ENCODE assay signal across 25 cellular contexts in genomic region chr1:29591601-29592260, GRCh38.
"Had no signal": no experiment of that assay in that cellular context is flagged by ENCODE, and none has a peak within 500 bp of the region (broad histone marks: within the 10 kb centered on the region; RNA-seq: fewer than 3 reads in every experiment).

No MANE protein-coding gene starts in this region.

- H3K4me1 Mint-ChIP-seq: activated CD4-positive, alpha-beta memory T cell treated with anti-CD3 and anti-CD28 coated beads, Interleukin-2, amount 10 ng/mL, durations not matched to agents 7 days and 5 days; activated CD4-positive, alpha-beta T cell treated with anti-CD3 and anti-CD28 coated beads, Interleukin-2, amount 10 ng/mL, durations not matched to agents 24 days and 14 days; activated T-helper 17 cell treated with anti-CD3 and anti-CD28 coated beads, Interleukin-2, amount 50 U/mL, for 72 hours; mesothelial cell of epicardium; naive thymus-derived CD8-positive, alpha-beta T cell; stimulated activated naive B cell treated with anti-CD40 and anti-IgM and Interleukin-4, amounts not matched to agents 10 μg/mL and 1 μg/mL and 100 μg/mL, for 72 hours had no signal

- H3K4me3 Mint-ChIP-seq: activated CD4-positive, alpha-beta memory T cell treated with anti-CD3 and anti-CD28 coated beads, Interleukin-2, amount 10 ng/mL, durations not matched to agents 7 days and 5 days; activated CD4-positive, alpha-beta T cell treated with anti-CD3 and anti-CD28 coated beads, Interleukin-2, amount 10 ng/mL, durations not matched to agents 24 days and 14 days; activated naive CD8-positive, alpha-beta T cell; activated T-cell treated with anti-CD3 and anti-CD28 coated beads, Interleukin-2, amount 50 U/mL, for 24 hours; activated T-helper 17 cell treated with anti-CD3 and anti-CD28 coated beads, Interleukin-2, amount 50 U/mL, for 72 hours; mesothelial cell of epicardium; naive thymus-derived CD8-positive, alpha-beta T cell; stimulated activated naive B cell treated with anti-CD40 and anti-IgM and Interleukin-4, amounts not matched to agents 10 μg/mL and 1 μg/mL and 100 μg/mL, for 72 hours; T-helper 2 cell treated with Interferon-gamma antibody and Interleukin-4, amounts not matched to agents 5 μg/mL and 100 μg/mL, for 36 hours had no signal

- DNase-seq: activated CD4-positive, alpha-beta memory T cell treated with anti-CD3 and anti-CD28 coated beads, Interleukin-2, amount 10 ng/mL, durations not matched to agents 7 days and 5 days; activated CD4-positive, alpha-beta T cell treated with anti-CD3 and anti-CD28 coated beads, Interleukin-2, amount 10 ng/mL, durations not matched to agents 24 days and 14 days; activated T-cell treated with anti-CD3 and anti-CD28 coated beads, Interleukin-2, amount 50 U/mL, for 24 hours; adrenal gland; central memory CD4-positive, alpha-beta T cell; dorsolateral prefrontal cortex; heart right ventricle; naive thymus-derived CD8-positive, alpha-beta T cell; ovary; stimulated activated CD4-positive, alpha-beta T cell treated with anti-CD3 and anti-CD28 coated beads, Interleukin-2, amount 100 ng/mL, for 48 hours; stimulated activated CD8-positive, alpha-beta memory T cell treated with anti-CD3 and anti-CD28 coated beads, Interleukin-4, amount 100 ng/mL, for 48 hours; stimulated activated naive B cell treated with anti-CD40 and anti-IgM and Interleukin-4, amounts not matched to agents 10 μg/mL and 1 μg/mL and 100 μg/mL, for 72 hours; transverse colon had no signal

- H3K27me3 Mint-ChIP-seq: activated CD4-positive, alpha-beta memory T cell treated with anti-CD3 and anti-CD28 coated beads, Interleukin-2, amount 10 ng/mL, durations not matched to agents 7 days and 5 days had no signal

- H3K36me3 ChIP-seq: adrenal gland, heart right ventricle, ovary, prostate gland, transverse colon, vagina had no signal

- H3K4me3 ChIP-seq: adrenal gland, dorsolateral prefrontal cortex, heart right ventricle, lung, ovary, prostate gland, transverse colon, vagina had no signal

- H3K9me3 ChIP-seq: adrenal gland, ovary, prostate gland, transverse colon, vagina had no signal

- ATAC-seq: activated CD4-positive, CD25-positive, alpha-beta regulatory T cell treated with anti-CD3 and anti-CD28 coated beads, Interleukin-2, amount 50 U/mL, for 24 hours; heart right ventricle; left lobe of liver; naive thymus-derived CD8-positive, alpha-beta T cell; stimulated activated naive B cell treated with anti-CD40 and anti-IgM and Interleukin-4, amounts not matched to agents 10 μg/mL and 1 μg/mL and 100 μg/mL, for 72 hours had no signal

- H3K36me3 Mint-ChIP-seq: activated naive CD8-positive, alpha-beta T cell; mesothelial cell of epicardium; naive thymus-derived CD8-positive, alpha-beta T cell; stimulated activated naive B cell treated with anti-CD40 and anti-IgM and Interleukin-4, amounts not matched to agents 10 μg/mL and 1 μg/mL and 100 μg/mL, for 72 hours had no signal

- H3K9me3 Mint-ChIP-seq: activated CD4-positive, alpha-beta memory T cell treated with anti-CD3 and anti-CD28 coated beads, Interleukin-2, amount 10 ng/mL, durations not matched to agents 7 days and 5 days; activated T-cell treated with anti-CD3 and anti-CD28 coated beads, Interleukin-2, amount 50 U/mL, for 24 hours; mesothelial cell of epicardium; T-helper 2 cell treated with Interferon-gamma antibody and Interleukin-4, amounts not matched to agents 5 μg/mL and 100 μg/mL, for 36 hours had no signal

- H3K27ac Mint-ChIP-seq: activated CD4-positive, alpha-beta memory T cell treated with anti-CD3 and anti-CD28 coated beads, Interleukin-2, amount 10 ng/mL, durations not matched to agents 7 days and 5 days; activated CD4-positive, alpha-beta T cell treated with anti-CD3 and anti-CD28 coated beads, Interleukin-2, amount 10 ng/mL, durations not matched to agents 24 days and 14 days; activated naive CD8-positive, alpha-beta T cell; activated T-cell treated with anti-CD3 and anti-CD28 coated beads, Interleukin-2, amount 50 U/mL, for 24 hours; activated T-helper 17 cell treated with anti-CD3 and anti-CD28 coated beads, Interleukin-2, amount 50 U/mL, for 72 hours; mesothelial cell of epicardium; stimulated activated naive B cell treated with anti-CD40 and anti-IgM and Interleukin-4, amounts not matched to agents 10 μg/mL and 1 μg/mL and 100 μg/mL, for 72 hours; T-helper 2 cell treated with Interferon-gamma antibody and Interleukin-4, amounts not matched to agents 5 μg/mL and 100 μg/mL, for 36 hours had no signal

- H3K4me1 ChIP-seq: adrenal gland, heart right ventricle, prostate gland, transverse colon, vagina had no signal

- FAIRE-seq: astrocyte, keratinocyte had no signal

- H3K27ac ChIP-seq: adrenal gland, dorsolateral prefrontal cortex, heart right ventricle, ovary, prostate gland, transverse colon, vagina, VCaP had no signal

- H3K27me3 ChIP-seq: adrenal gland, ovary, vagina had no signal
